In genomic region chr2:168256448-168256847, GRCh38 we compare ENCODE assay signal across 27 cellular contexts. TPM values are rescaled to one million over a fixed set of nuclear protein-coding genes. Genes with fewer than 3 reads are reported as not detected.
DNase-seq lines count a peak whose midpoint lies in the region; ATAC-seq, FAIRE-seq and TF ChIP-seq lines count a peak whose summit lies in the region.
"Had no signal": no experiment of that assay in that cellular context is flagged by ENCODE, and none has a peak within 500 bp of the region (broad histone marks: within the 10 kb centered on the region; RNA-seq: fewer than 3 reads in every experiment).

No MANE protein-coding gene starts in this region.

- no peak overlapping the region for H3K4me3 Mint-ChIP-seq in activated T-helper 17 cell treated with anti-CD3 and anti-CD28 coated beads, Interleukin-2, amount 50 U/mL, for 72 hours
- H3K4me3 Mint-ChIP-seq: activated CD4-positive, alpha-beta T cell treated with anti-CD3 and anti-CD28 coated beads, Interleukin-2, amount 10 ng/mL, durations not matched to agents 24 days and 14 days; dendritic cell treated with granulocyte-macrophage colony-stimulating factor and Interleukin-4, amounts not matched to agents 40 ng/mL and 50 ng/mL, for 4 days had no signal

- H3K27ac Mint-ChIP-seq in activated T-helper 17 cell treated with anti-CD3 and anti-CD28 coated beads, Interleukin-2, amount 50 U/mL, for 72 hours, result no peak overlapping the region
- H3K27ac Mint-ChIP-seq: activated CD4-positive, alpha-beta T cell treated with anti-CD3 and anti-CD28 coated beads, Interleukin-2, amount 10 ng/mL, durations not matched to agents 24 days and 14 days; dendritic cell treated with granulocyte-macrophage colony-stimulating factor and Interleukin-4, amounts not matched to agents 40 ng/mL and 50 ng/mL, for 4 days had no signal

- WGBS in aorta, 2 donors, result 19% methylated on average over 2 of the region's 2 CpGs

- no peaks in the 10 kb centered on the region for H3K4me1 Mint-ChIP-seq in activated T-helper 17 cell treated with anti-CD3 and anti-CD28 coated beads, Interleukin-2, amount 50 U/mL, for 72 hours
- H3K4me1 Mint-ChIP-seq: activated CD4-positive, alpha-beta T cell treated with anti-CD3 and anti-CD28 coated beads, Interleukin-2, amount 10 ng/mL, durations not matched to agents 24 days and 14 days had no signal

- H3K4me3 ChIP-seq in bronchial epithelial cell (ENCODE audit: low read depth, low read length) (no peak overlapping the region), lower lobe of right lung (no peak overlapping the region), WERI-Rb-1 (ENCODE audit: low read depth, low read length) (no peak overlapping the region), aorta (ENCODE audit: low read length in 2 of 2) (no peak overlapping the region)
- H3K4me3 ChIP-seq: cardiac muscle cell, smooth muscle cell, uterus had no signal

- DNase-seq in NCI-H146 treated with DMSO at 0.1 percent for 48 hours (lab: John Stamatoyannopoulos, UW; ENCODE audit: unreplicated experiment), result peak; percentile 34
- DNase-seq in bronchial epithelial cell (ENCODE audit: low read depth), result peak; percentile 14
- DNase-seq in lower lobe of right lung, result no peak
- no peak for DNase-seq in WERI-Rb-1
- DNase-seq in sciatic nerve (ENCODE audit: low spot score), result no peak
- no peak for DNase-seq in aorta
- DNase-seq: activated naive CD4-positive, alpha-beta T cell treated with anti-CD3 and anti-CD28 coated beads, Interleukin-2, amount 50 U/mL, for 16 hours; activated T-cell treated with anti-CD3 and anti-CD28 coated beads, Interleukin-2, amount 50 U/mL, for 48 hours; amygdala; BE2C; COR-L47; HCEC 1CT; NCI-H1105; NCI-H526 treated with DMSO at 0.1 percent for 48 hours; stimulated activated CD4-positive, alpha-beta T cell treated with anti-CD3 and anti-CD28 coated beads, Interleukin-2, amount 100 ng/mL, for 24 hours; T-helper 2 cell; uterus had no signal

- H3K27ac ChIP-seq in 22Rv1, result peak overlapping the region; percentile 49
- H3K27ac ChIP-seq in lower lobe of right lung, result no peak overlapping the region
- H3K27ac ChIP-seq in WERI-Rb-1, result no peak overlapping the region
- no peak overlapping the region for H3K27ac ChIP-seq in aorta (ENCODE audit: low read depth in 1 of 2, low read length in 2 of 2)
- H3K27ac ChIP-seq: cardiac muscle cell, HL-60, uterus had no signal

- ATAC-seq in lower lobe of right lung (peak; percentile 85 to 97), sciatic nerve (no peak), aorta (ENCODE audit: low FRiP score) (no peak)
- no peak for ATAC-seq in activated T-helper 17 cell treated with anti-CD3 and anti-CD28 coated beads, Interleukin-2, amount 50 U/mL, for 72 hours (replicated peaks)
- ATAC-seq: SK-N-SH treated with all-trans-retinoic acid at 6 μM for 48 hours had no signal

- no peak for FAIRE-seq in bronchial epithelial cell (lab: Jason Lieb, UNC)
- FAIRE-seq: GM12891, islet of Langerhans had no signal

- H3K4me1 ChIP-seq in lower lobe of right lung (no peaks in the 10 kb centered on the region), aorta (ENCODE audit: control insufficient read depth in 1 of 2, insufficient read depth in 2 of 2, low read length in 2 of 2) (peaks cover 0 to 2% of the 10 kb centered on the region in 2 donors)
- H3K4me1 ChIP-seq: BE2C, uterus had no signal

- H3K36me3 ChIP-seq in bronchial epithelial cell (ENCODE audit: control insufficient read depth, insufficient read depth, low read length) (no peaks in the 10 kb centered on the region), lower lobe of right lung (no peaks in the 10 kb centered on the region), WERI-Rb-1 (no peaks in the 10 kb centered on the region), aorta (ENCODE audit: control insufficient read depth in 1 of 2, insufficient read depth in 2 of 2, low read length in 1 of 2) (no peaks in the 10 kb centered on the region)
- H3K36me3 ChIP-seq: BE2C, cardiac muscle cell, uterus had no signal

- no peaks in the 10 kb centered on the region for H3K27me3 Mint-ChIP-seq in activated T-helper 17 cell treated with anti-CD3 and anti-CD28 coated beads, Interleukin-2, amount 50 U/mL, for 72 hours
- H3K27me3 Mint-ChIP-seq: dendritic cell treated with granulocyte-macrophage colony-stimulating factor and Interleukin-4, amounts not matched to agents 40 ng/mL and 50 ng/mL, for 4 days had no signal

- H3K9me3 ChIP-seq in lower lobe of right lung (peaks cover 8% of the 10 kb centered on the region), WERI-Rb-1 (ENCODE audit: severe bottlenecking) (peaks cover 5% of the 10 kb centered on the region), aorta (ENCODE audit: control insufficient read depth, low read length) (peaks cover 3% of the 10 kb centered on the region)
- H3K9me3 ChIP-seq: BE2C had no signal

- peaks cover 11% of the 10 kb centered on the region for H3K9me3 Mint-ChIP-seq in activated T-helper 17 cell treated with anti-CD3 and anti-CD28 coated beads, Interleukin-2, amount 50 U/mL, for 72 hours

- no peaks in the 10 kb centered on the region for H3K36me3 Mint-ChIP-seq in activated T-helper 17 cell treated with anti-CD3 and anti-CD28 coated beads, Interleukin-2, amount 50 U/mL, for 72 hours (ENCODE audit: low read depth)

- intact Hi-C loops in lower lobe of right lung (cut with DNase I), result no loop called here
- intact Hi-C loops in sciatic nerve (cut with DNase I), result no loop called here
- intact Hi-C loops in aorta (cut with DNase I), result no loop called here

- TF ChIP-seq CTCF in 22Rv1 (IDR thresholded peaks at IDR 0.05) (no peak), bronchial epithelial cell (IDR thresholded peaks at IDR 0.05; ENCODE audit: insufficient read depth, low read length, severe bottlenecking) (no peak), lower lobe of right lung (IDR thresholded peaks at IDR 0.05) (no peak), WERI-Rb-1 (IDR thresholded peaks at IDR 0.05; ENCODE audit: low read depth, low read length) (no peak)

- H3K27me3 ChIP-seq in bronchial epithelial cell (ENCODE audit: control insufficient read depth, insufficient read depth, low read length), result no peaks in the 10 kb centered on the region
- H3K27me3 ChIP-seq in lower lobe of right lung (ENCODE audit: low read depth), result no peaks in the 10 kb centered on the region
- H3K27me3 ChIP-seq in WERI-Rb-1 (ENCODE audit: insufficient read depth, low read depth, severe bottlenecking), result no peaks in the 10 kb centered on the region
- no peaks in the 10 kb centered on the region for H3K27me3 ChIP-seq in aorta (ENCODE audit: control insufficient read depth in 1 of 2, insufficient read depth in 2 of 2, low read length in 1 of 2)
- H3K27me3 ChIP-seq: BE2C, cardiac muscle cell, uterus had no signal

RNA-seq across cellular contexts. Expression of gene STK39, which starts 9.1 kb away (rescaled TPM):
- total RNA-seq in bronchial epithelial cell, result 15.4 and 20.3 TPM in 2 replicates
- total RNA-seq in lower lobe of right lung, result 12.6 TPM
- 19.0 TPM for total RNA-seq in sciatic nerve
- total RNA-seq in activated T-helper 17 cell treated with anti-CD3 and anti-CD28 coated beads, Interleukin-2, amount 50 U/mL, for 72 hours, result 10 to 100 TPM; 21.5 to 27.9 TPM
- total RNA-seq in aorta, result 10 to 100 TPM; 12.6 to 16.1 TPM
- 10 to 100 TPM in 1 of 2 donors, 1 to 10 TPM in 1; 7.1 to 17.7 TPM for polyA plus RNA-seq in aorta

Comparison
In these comparisons a context has a peak if more than half of its experiments do, and no peak if none do; other contexts are left out.
1. DNase-seq: peak in NCI-H146 treated with DMSO at 0.1 percent for 48 hours (single experiment) and bronchial epithelial cell (single experiment); none in lower lobe of right lung (single experiment), WERI-Rb-1 (single experiment), sciatic nerve (single experiment) and aorta (0 of 2).
2. ATAC-seq: peak in lower lobe of right lung (2 of 2); none in sciatic nerve (single experiment), activated T-helper 17 cell treated with anti-CD3 and anti-CD28 coated beads, Interleukin-2, amount 50 U/mL, for 72 hours (single experiment) and aorta (single experiment).